In the genomic region with DNA sequence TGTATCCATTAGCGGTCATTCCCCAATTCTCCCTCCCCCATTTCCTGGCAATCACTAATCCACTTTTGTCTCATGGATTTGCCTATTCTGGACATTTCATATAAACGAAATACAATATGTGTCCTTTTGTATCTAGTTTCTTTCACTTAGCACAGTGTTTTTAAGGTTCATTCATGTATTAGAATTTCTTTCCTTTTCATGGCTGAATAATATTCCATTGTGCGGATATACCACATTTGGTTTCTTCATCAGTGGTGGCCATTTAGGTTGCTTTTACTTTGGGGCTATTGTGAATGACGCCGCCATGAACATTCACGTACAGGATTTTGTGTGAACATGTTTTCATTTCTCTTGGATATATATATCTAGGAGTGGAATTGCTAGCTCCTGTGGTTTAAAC, we compare ENCODE assay signal across 21 cellular contexts.
A peak's percentile ranks its signal among the peaks of the same experiment; 100 is the strongest.
DNase-seq lines count a peak whose midpoint lies in the region; ATAC-seq and TF ChIP-seq lines count a peak whose summit lies in the region.
"Had no signal": no experiment of that assay in that cellular context is flagged by ENCODE, and none has a peak within 500 bp of the region (broad histone marks: within the 10 kb centered on the region; RNA-seq: fewer than 3 reads in every experiment).

No MANE protein-coding gene starts in this region.

- H3K4me3 ChIP-seq in HEK293 (ENCODE audit: low read depth, low read length) (no peak overlapping the region), osteoblast (ENCODE audit: insufficient read depth, low read length) (no peak overlapping the region), HAP-1 (no peak overlapping the region)
- H3K4me3 ChIP-seq: SJCRH30 had no signal

- POLR2A ChIA-PET in activated CD4-positive, alpha-beta T cell treated with anti-CD3 and anti-CD28 coated beads for 36 hours (lab: Charles Lee): interaction anchor here (0.9 kb wide), 1 partner anchor 13 kb away, joined by 3 read pairs; no protein-coding TSS in a partner anchor
- POLR2A ChIA-PET in HEK293 (lab: Yijun Ruan, JAX): no interaction called here

- peaks cover 12% of the 10 kb centered on the region for H3K9me3 Mint-ChIP-seq in activated CD4-positive, alpha-beta T cell treated with anti-CD3 and anti-CD28 coated beads for 36 hours (ENCODE audit: low read depth)
- peaks cover 26% of the 10 kb centered on the region for H3K9me3 Mint-ChIP-seq in activated T-helper 2 cell treated with anti-CD3 and anti-CD28 coated beads, Interferon-gamma antibody, Interleukin-2, Interleukin-4, amounts not matched to agents 10 μg/mL and 5 μg/mL and 100 μg/mL, durations not matched to agents 14 hours and 24 hours and 36 hours

- H3K4me2 ChIP-seq in osteoblast (ENCODE audit: insufficient read depth, low read length): no peak overlapping the region
- H3K4me2 ChIP-seq: KMS-11 had no signal

- H2AFZ ChIP-seq in osteoblast (ENCODE audit: low read length): no peak overlapping the region

- H3K27ac ChIP-seq in HEK293 (ENCODE audit: extremely low read depth, low read depth, low read length) (no peak overlapping the region), osteoblast (ENCODE audit: low read depth, low read length) (peak overlapping the region; percentile 99)
- H3K27ac ChIP-seq: KMS-11, RWPE1, SJCRH30 had no signal

- H3K4me3 Mint-ChIP-seq in activated CD4-positive, alpha-beta T cell treated with anti-CD3 and anti-CD28 coated beads for 36 hours: no peak overlapping the region
- H3K4me3 Mint-ChIP-seq in activated T-helper 2 cell treated with anti-CD3 and anti-CD28 coated beads, Interferon-gamma antibody, Interleukin-2, Interleukin-4, amounts not matched to agents 10 μg/mL and 5 μg/mL and 100 μg/mL, durations not matched to agents 14 hours and 24 hours and 36 hours (ENCODE audit: low read depth): no peak overlapping the region
- H3K4me3 Mint-ChIP-seq: CD14-positive monocyte had no signal

- H3K27ac Mint-ChIP-seq in activated CD4-positive, alpha-beta T cell treated with anti-CD3 and anti-CD28 coated beads for 36 hours: peak overlapping the region; percentile 10
- H3K27ac Mint-ChIP-seq in activated T-helper 2 cell treated with anti-CD3 and anti-CD28 coated beads, Interferon-gamma antibody, Interleukin-2, Interleukin-4, amounts not matched to agents 10 μg/mL and 5 μg/mL and 100 μg/mL, durations not matched to agents 14 hours and 24 hours and 36 hours: peak overlapping the region; percentile 33

- H3K27me3 ChIP-seq in osteoblast (ENCODE audit: insufficient read depth, low read length): no peaks in the 10 kb centered on the region
- no peaks in the 10 kb centered on the region for H3K27me3 ChIP-seq in HAP-1 (ENCODE audit: low read depth)
- H3K27me3 ChIP-seq: SJCRH30 had no signal

- TF ChIP-seq CTCF in HEK293 (tag by site-specific recombination; IDR thresholded peaks at IDR 0.05): no peak
- no peak for TF ChIP-seq CTCF in osteoblast (IDR thresholded peaks at IDR 0.05; ENCODE audit: extremely low read depth, low read depth, low read length)

- in situ Hi-C loops in HAP-1 (cut with MboI; ENCODE audit: low sequenced_read_pairs): no loop called here

- H3K4me1 Mint-ChIP-seq in activated CD4-positive, alpha-beta T cell treated with anti-CD3 and anti-CD28 coated beads for 36 hours: peaks cover 94% of the 10 kb centered on the region
- peaks cover 91% of the 10 kb centered on the region for H3K4me1 Mint-ChIP-seq in activated T-helper 2 cell treated with anti-CD3 and anti-CD28 coated beads, Interferon-gamma antibody, Interleukin-2, Interleukin-4, amounts not matched to agents 10 μg/mL and 5 μg/mL and 100 μg/mL, durations not matched to agents 14 hours and 24 hours and 36 hours (ENCODE audit: low read depth)

- no peaks in the 10 kb centered on the region for H4K20me1 ChIP-seq in osteoblast (ENCODE audit: insufficient read depth, low read length)

- CTCF ChIA-PET in activated CD4-positive, alpha-beta T cell treated with anti-CD3 and anti-CD28 coated beads for 36 hours (lab: Charles Lee): no interaction called here
- CTCF ChIA-PET in HEK293 (lab: Yijun Ruan, JAX): interaction anchor here (0.9 to 1.0 kb wide), 3 partner anchors 30 to 116 kb away, joined by 3 to 6 read pairs (median 4); no protein-coding TSS in a partner anchor

- DNase-seq in activated CD4-positive, alpha-beta T cell treated with anti-CD3 and anti-CD28 coated beads for 36 hours: no peak
- no peak for DNase-seq in activated CD4-positive, alpha-beta T cell treated with anti-CD3 and anti-CD28 coated beads, Interleukin-2, amount 50 U/mL, for 1 hour
- DNase-seq in activated T-helper 2 cell treated with anti-CD3 and anti-CD28 coated beads, Interferon-gamma antibody, Interleukin-2, Interleukin-4, amounts not matched to agents 10 μg/mL and 5 μg/mL and 100 μg/mL, durations not matched to agents 14 hours and 24 hours and 36 hours (ENCODE audit: low spot score): no peak
- DNase-seq in osteoblast (ENCODE audit: insufficient read length, low spot score, missing footprints): no peak
- DNase-seq in stimulated activated CD8-positive, alpha-beta memory T cell treated with anti-CD3 and anti-CD28 coated beads, Interleukin-4, amount 100 ng/mL, for 48 hours: no peak
- DNase-seq in HAP-1 (ENCODE audit: low spot score in 2 of 2): no peak
- DNase-seq: DMS79; HCEC 1CT; NCI-H1092 treated with DMSO at 0.1 percent for 48 hours; NCI-H146; NCI-H2029; NCI-H345; NCI-H524; NCI-H774; NK-92 treated with Interleukin-12 subunit alpha and Interleukin-12 subunit beta, amount 100 ng/mL, for 24 hours; SJCRH30 had no signal

- no peaks in the 10 kb centered on the region for H3K4me1 ChIP-seq in HEK293 (ENCODE audit: control insufficient read depth, insufficient read depth, low read length)
- peaks cover 69% of the 10 kb centered on the region for H3K4me1 ChIP-seq in osteoblast (ENCODE audit: insufficient read depth, low read length)
- no peaks in the 10 kb centered on the region for H3K4me1 ChIP-seq in HAP-1

- peaks cover 64% of the 10 kb centered on the region for H3K79me2 ChIP-seq in osteoblast (ENCODE audit: insufficient read depth, low read length)

- H3K36me3 Mint-ChIP-seq in activated CD4-positive, alpha-beta T cell treated with anti-CD3 and anti-CD28 coated beads for 36 hours (ENCODE audit: low read depth): peaks cover 82% of the 10 kb centered on the region
- peaks cover 98% of the 10 kb centered on the region for H3K36me3 Mint-ChIP-seq in activated T-helper 2 cell treated with anti-CD3 and anti-CD28 coated beads, Interferon-gamma antibody, Interleukin-2, Interleukin-4, amounts not matched to agents 10 μg/mL and 5 μg/mL and 100 μg/mL, durations not matched to agents 14 hours and 24 hours and 36 hours (ENCODE audit: low read depth)

- H3K27me3 Mint-ChIP-seq in activated CD4-positive, alpha-beta T cell treated with anti-CD3 and anti-CD28 coated beads for 36 hours: no peaks in the 10 kb centered on the region
- no peaks in the 10 kb centered on the region for H3K27me3 Mint-ChIP-seq in activated T-helper 2 cell treated with anti-CD3 and anti-CD28 coated beads, Interferon-gamma antibody, Interleukin-2, Interleukin-4, amounts not matched to agents 10 μg/mL and 5 μg/mL and 100 μg/mL, durations not matched to agents 14 hours and 24 hours and 36 hours (ENCODE audit: low read depth)

- H3K36me3 ChIP-seq in HEK293 (ENCODE audit: control insufficient read depth in 2 of 2, insufficient read depth in 1 of 2, low read length in 2 of 2): no peaks in the 10 kb centered on the region
- peaks cover 70% of the 10 kb centered on the region for H3K36me3 ChIP-seq in osteoblast (ENCODE audit: insufficient read depth, low read length)
- no peaks in the 10 kb centered on the region for H3K36me3 ChIP-seq in HAP-1 (replicated peaks)
- H3K36me3 ChIP-seq: SJCRH30 had no signal

- H3K9me3 ChIP-seq in HEK293 (ENCODE audit: control insufficient read depth, insufficient read depth, low read depth, low read length) (no peaks in the 10 kb centered on the region), osteoblast (ENCODE audit: low read depth, low read length) (no peaks in the 10 kb centered on the region), HAP-1 (no peaks in the 10 kb centered on the region)
- H3K9me3 ChIP-seq: SJCRH30 had no signal

- intact Hi-C loops in activated CD4-positive, alpha-beta T cell treated with anti-CD3 and anti-CD28 coated beads for 36 hours (cut with DNase I, micrococcal nuclease): no loop called here
- intact Hi-C loops in activated T-helper 2 cell treated with anti-CD3 and anti-CD28 coated beads, Interferon-gamma antibody, Interleukin-2, Interleukin-4, amounts not matched to agents 10 μg/mL and 5 μg/mL and 100 μg/mL, durations not matched to agents 14 hours and 24 hours and 36 hours (cut with micrococcal nuclease): no loop called here

- ATAC-seq in activated CD4-positive, alpha-beta T cell treated with anti-CD3 and anti-CD28 coated beads for 36 hours: no peak
- no peak for ATAC-seq in GM21786 (IDR thresholded peaks at IDR 0.05; ENCODE audit: unreplicated experiment)

TF ChIP-seq in HEK293, 187 proteins besides CTCF, POLR2A, EP300 and RAD21:
- TF ChIP-seq SALL2 (tag by site-specific recombination; IDR thresholded peaks at IDR 0.05; ENCODE audit: borderline replicate concordance) (no peak), ZNF146 (tag by site-specific recombination; IDR thresholded peaks at IDR 0.05) (peak; percentile 82)
